1 cellular context compared by ENCODE assay signal in the genomic region with DNA sequence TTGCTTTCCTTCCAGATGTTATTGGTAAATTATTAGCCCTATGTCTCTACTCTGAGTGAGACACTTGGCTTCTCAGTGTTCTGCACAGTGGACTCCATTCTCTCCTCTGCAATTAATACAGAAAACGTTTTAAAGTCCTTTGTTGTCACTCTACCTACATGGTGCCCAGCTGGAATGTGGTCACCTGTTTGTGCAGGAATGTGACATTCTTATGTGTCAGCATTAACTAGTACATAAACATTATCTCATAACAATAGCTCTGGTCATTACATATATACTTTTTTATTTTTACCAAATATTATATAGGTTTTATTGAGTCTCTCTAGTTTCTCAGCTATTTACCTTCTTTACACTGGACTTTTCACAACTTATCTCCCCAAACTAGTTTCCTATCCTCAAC.
TF ChIP-seq lines count a peak whose summit lies in the region.

No MANE protein-coding gene starts in this region.

TF ChIP-seq in GM23338, 12 proteins besides CTCF, POLR2A, EP300 and RAD21 (continued from another document):
- no peak for TF ChIP-seq CREB1 (CRISPR knock-in tag; IDR thresholded peaks at IDR 0.05; ENCODE audit: low read depth)
- TF ChIP-seq ZNF331 (CRISPR knock-in tag; IDR thresholded peaks at IDR 0.05; ENCODE audit: low read depth) = no peak
- no peak for TF ChIP-seq ZNF462 (CRISPR knock-in tag; IDR thresholded peaks at IDR 0.05)
- no peak for TF ChIP-seq STAT1 (IDR thresholded peaks at IDR 0.05; ENCODE audit: unreplicated experiment)
- TF ChIP-seq ETS1 (IDR thresholded peaks at IDR 0.05) = no peak
- no peak for TF ChIP-seq JUNB (IDR thresholded peaks at IDR 0.05; ENCODE audit: unreplicated experiment)
- TF ChIP-seq POLR2AphosphoS5 (IDR thresholded peaks at IDR 0.05; ENCODE audit: low read depth) = no peak
- TF ChIP-seq EZH2 (IDR thresholded peaks at IDR 0.05; ENCODE audit: low read depth, unreplicated experiment) = no peak
- no peak for TF ChIP-seq EZH2phosphoT487 (IDR thresholded peaks at IDR 0.05; ENCODE audit: unreplicated experiment)
- TF ChIP-seq ZNF114 (CRISPR knock-in tag; IDR thresholded peaks at IDR 0.05) = no peak
- no peak for TF ChIP-seq NANOG (IDR thresholded peaks at IDR 0.05; ENCODE audit: borderline replicate concordance)
